Comparison of ENCODE assay signal across 28 cellular contexts in genomic region chr10:2460846-2461245, GRCh38.
"Had no signal": no experiment of that assay in that cellular context is flagged by ENCODE, and none has a peak within 500 bp of the region (broad histone marks: within the 10 kb centered on the region; RNA-seq: fewer than 3 reads in every experiment).

No MANE protein-coding gene starts in this region.

- H3K9ac ChIP-seq: parathyroid adenoma had no signal

- H3K27ac Mint-ChIP-seq: memory B cell; mesothelial cell of epicardium; naive B cell; natural killer cell treated with Interleukin-12 subunit alpha and Interleukin-12 subunit beta and Interleukin-15 and Interleukin-18, amount 100 ng/mL, for 72 hours; progenitor cell of endocrine pancreas; stimulated activated effector memory CD8-positive, alpha-beta T cell treated with anti-CD3 and anti-CD28 coated beads, Interleukin-12 subunit alpha, Interleukin-12 subunit beta, amount 100 ng/mL, for 72 hours; type B pancreatic cell had no signal

- H3K27me3 Mint-ChIP-seq: memory B cell had no signal

- H2AFZ ChIP-seq: hepatocyte, parathyroid adenoma had no signal

- H3K4me2 ChIP-seq: hepatocyte had no signal

- DNase-seq: dorsolateral prefrontal cortex; effector CD4-positive, alpha-beta T cell; foreskin keratinocyte; heart left ventricle; kidney; mucosa of descending colon; naive B cell; stimulated activated CD4-positive, alpha-beta T cell treated with anti-CD3 and anti-CD28 coated beads, Interleukin-2, amount 100 ng/mL, for 24 hours; stimulated activated CD4-positive, alpha-beta T cell treated with anti-CD3 and anti-CD28 coated beads, Interleukin-4, amount 100 ng/mL, for 24 hours; stimulated activated naive CD8-positive, alpha-beta T cell treated with anti-CD3 and anti-CD28 coated beads, Interleukin-15, Interleukin-2, amounts not matched to agents 100 U/mL and 50 U/mL, for 24 hours; substantia nigra; testis; tibial artery had no signal

- H3K27me3 ChIP-seq: foreskin keratinocyte, gastroesophageal sphincter, heart left ventricle, hepatocyte, neutrophil, right atrium auricular region, testis, tibial artery had no signal

- H3K4me1 Mint-ChIP-seq: memory B cell; mesothelial cell of epicardium; naive B cell; neural crest cell; stimulated activated effector memory CD8-positive, alpha-beta T cell treated with anti-CD3 and anti-CD28 coated beads, Interleukin-12 subunit alpha, Interleukin-12 subunit beta, amount 100 ng/mL, for 72 hours had no signal

- H3K79me2 ChIP-seq: hepatocyte, parathyroid adenoma had no signal

- ATAC-seq: foreskin keratinocyte; gastroesophageal sphincter; heart left ventricle; left lobe of liver; mucosa of descending colon; natural killer cell treated with Interleukin-12 subunit alpha and Interleukin-12 subunit beta and Interleukin-15 and Interleukin-18, amount 100 ng/mL, for 72 hours; sciatic nerve; stimulated activated effector memory CD8-positive, alpha-beta T cell treated with anti-CD3 and anti-CD28 coated beads, Interleukin-12 subunit alpha, Interleukin-12 subunit beta, amount 100 ng/mL, for 72 hours; stimulated activated naive CD8-positive, alpha-beta T cell treated with anti-CD3 and anti-CD28 coated beads, Interleukin-15, Interleukin-2, amounts not matched to agents 100 U/mL and 50 U/mL, for 24 hours had no signal

- H3K4me3 Mint-ChIP-seq: memory B cell; mesothelial cell of epicardium; naive B cell; natural killer cell treated with Interleukin-12 subunit alpha and Interleukin-12 subunit beta and Interleukin-15 and Interleukin-18, amount 100 ng/mL, for 72 hours; neural crest cell; stimulated activated effector memory CD8-positive, alpha-beta T cell treated with anti-CD3 and anti-CD28 coated beads, Interleukin-12 subunit alpha, Interleukin-12 subunit beta, amount 100 ng/mL, for 72 hours; type B pancreatic cell had no signal

- H3K4me1 ChIP-seq: foreskin keratinocyte, gastroesophageal sphincter, heart left ventricle, parathyroid adenoma, right atrium auricular region, testis, tibial artery had no signal

- H3K36me3 Mint-ChIP-seq: memory B cell; mesothelial cell of epicardium; stimulated activated effector memory CD8-positive, alpha-beta T cell treated with anti-CD3 and anti-CD28 coated beads, Interleukin-12 subunit alpha, Interleukin-12 subunit beta, amount 100 ng/mL, for 72 hours; type B pancreatic cell had no signal

- H3K9me3 ChIP-seq: testis, tibial artery had no signal

- H3K27ac ChIP-seq: dorsolateral prefrontal cortex, foreskin keratinocyte, gastroesophageal sphincter, heart left ventricle, hepatocyte, neutrophil, parathyroid adenoma, right atrium auricular region, testis, tibial artery had no signal

- H3K4me3 ChIP-seq: dorsolateral prefrontal cortex, gastroesophageal sphincter, heart left ventricle, hepatocyte, lung, mucosa of descending colon, right atrium auricular region, testis, tibial artery had no signal

- H3K36me3 ChIP-seq: gastroesophageal sphincter, heart left ventricle, neutrophil, right atrium auricular region, tibial artery had no signal
